In the genomic region with DNA sequence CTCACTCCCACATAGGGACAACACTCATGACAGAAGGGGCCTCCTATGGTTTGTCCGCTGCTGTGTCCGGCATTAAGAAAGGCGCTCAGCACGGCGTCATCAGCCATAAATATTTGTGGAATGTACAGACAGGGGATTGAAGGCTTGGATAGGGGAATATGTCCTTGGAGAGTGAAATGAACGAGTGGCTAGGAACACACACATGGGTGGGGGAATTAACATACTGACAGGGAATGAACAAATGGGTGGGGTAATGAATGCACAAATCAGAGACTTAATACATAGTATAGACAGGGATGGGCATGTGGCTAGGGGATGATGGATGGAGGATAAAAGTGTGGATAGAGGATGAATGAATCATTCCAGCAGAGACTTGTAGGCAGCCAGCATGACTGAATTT, we compare ENCODE assay signal across 22 cellular contexts.
DNase-seq lines count a peak whose midpoint lies in the region; ATAC-seq and TF ChIP-seq lines count a peak whose summit lies in the region.
"Had no signal": no experiment of that assay in that cellular context is flagged by ENCODE, and none has a peak within 500 bp of the region (broad histone marks: within the 10 kb centered on the region; RNA-seq: fewer than 3 reads in every experiment).

No MANE protein-coding gene starts in this region.

- no peaks in the 10 kb centered on the region for H3K9me3 Mint-ChIP-seq in effector memory CD8-positive, alpha-beta T cell
- H3K9me3 Mint-ChIP-seq: activated T-helper 2 cell treated with anti-CD3 and anti-CD28 coated beads, Interferon-gamma antibody, Interleukin-2, Interleukin-4, amounts not matched to agents 10 μg/mL and 5 μg/mL and 100 μg/mL, durations not matched to agents 14 hours and 24 hours and 36 hours had no signal

- H3F3A ChIP-seq in MM.1S (ENCODE audit: insufficient read depth, low read length): no peaks in the 10 kb centered on the region

- no peak overlapping the region for H2AFZ ChIP-seq in MM.1S (ENCODE audit: low read length)

- H3K27me3 ChIP-seq in cardiac muscle cell: no peaks in the 10 kb centered on the region
- no peaks in the 10 kb centered on the region for H3K27me3 ChIP-seq in heart right ventricle
- H3K27me3 ChIP-seq in foreskin keratinocyte: no peaks in the 10 kb centered on the region
- no peaks in the 10 kb centered on the region for H3K27me3 ChIP-seq in MM.1S (replicated peaks; ENCODE audit: insufficient read depth, low read length)
- H3K27me3 ChIP-seq: heart left ventricle, tibial nerve had no signal

- no peak overlapping the region for H3K9ac ChIP-seq in MM.1S (ENCODE audit: low read length)

- no peaks in the 10 kb centered on the region for H3K79me2 ChIP-seq in MM.1S (ENCODE audit: low read length)

- no peaks in the 10 kb centered on the region for H3K4me1 Mint-ChIP-seq in effector memory CD8-positive, alpha-beta T cell (ENCODE audit: low read depth in 2 of 2)

- H3K4me3 Mint-ChIP-seq in effector memory CD8-positive, alpha-beta T cell: no peak overlapping the region
- H3K4me3 Mint-ChIP-seq: H9 had no signal

- H3K9me3 ChIP-seq in cardiac muscle cell (ENCODE audit: low read depth) (no peaks in the 10 kb centered on the region), heart right ventricle (no peaks in the 10 kb centered on the region), MM.1S (replicated peaks; ENCODE audit: insufficient read depth, low read length) (no peaks in the 10 kb centered on the region)
- H3K9me3 ChIP-seq: heart left ventricle, tibial nerve had no signal

- peaks cover 3% of the 10 kb centered on the region for H3K36me3 Mint-ChIP-seq in effector memory CD8-positive, alpha-beta T cell (ENCODE audit: insufficient read depth)

- H3K36me3 ChIP-seq in cardiac muscle cell (no peaks in the 10 kb centered on the region), heart right ventricle (no peaks in the 10 kb centered on the region), MM.1S (replicated peaks; ENCODE audit: insufficient read depth, low read length) (no peaks in the 10 kb centered on the region)
- H3K36me3 ChIP-seq: heart left ventricle, tibial nerve had no signal

- peak overlapping the region; percentile 8 for H3K27ac ChIP-seq in cardiac muscle cell
- H3K27ac ChIP-seq in heart right ventricle: no peak overlapping the region
- H3K27ac ChIP-seq in foreskin keratinocyte: no peak overlapping the region
- H3K27ac ChIP-seq in MM.1S (ENCODE audit: low read length): no peak overlapping the region
- H3K27ac ChIP-seq: heart left ventricle, tibial nerve had no signal

- WGBS in heart right ventricle, 2 donors: 63 to 66% methylated on average over 6 of the region's 6 CpGs

- H4K20me1 ChIP-seq in MM.1S (ENCODE audit: insufficient read depth, low read length): no peaks in the 10 kb centered on the region

- H3K4me1 ChIP-seq in cardiac muscle cell (ENCODE audit: low read depth) (peaks cover 8% of the 10 kb centered on the region), heart right ventricle (no peaks in the 10 kb centered on the region), foreskin keratinocyte (peaks cover 9% of the 10 kb centered on the region), MM.1S (ENCODE audit: low read length) (no peaks in the 10 kb centered on the region)
- H3K4me1 ChIP-seq: heart left ventricle, tibial nerve had no signal

- no peak overlapping the region for H3K27ac Mint-ChIP-seq in effector memory CD8-positive, alpha-beta T cell
- H3K27ac Mint-ChIP-seq: activated T-helper 2 cell treated with anti-CD3 and anti-CD28 coated beads, Interferon-gamma antibody, Interleukin-2, Interleukin-4, amounts not matched to agents 10 μg/mL and 5 μg/mL and 100 μg/mL, durations not matched to agents 14 hours and 24 hours and 36 hours; H9 had no signal

- intact Hi-C loops in heart right ventricle (cut with DNase I): no loop called here

- peak; percentile 22 to 59 for DNase-seq in cardiac muscle cell (ENCODE audit: low read depth in 1 of 2, low spot score in 1 of 2)
- no peak for DNase-seq in heart right ventricle
- peak; percentile 21 for DNase-seq in amniotic epithelial cell (ENCODE audit: low read depth)
- DNase-seq in foreskin keratinocyte: peak; percentile 37 to 71
- no peak for DNase-seq in erythroblast (lab: John Stamatoyannopoulos, UW)
- DNase-seq in MM.1S: no peak
- no peak for DNase-seq in activated CD4-positive, alpha-beta T cell treated with anti-CD3 and anti-CD28 coated beads, Interleukin-2, amount 50 U/mL, for 48 hours
- no peak for DNase-seq in effector memory CD8-positive, alpha-beta T cell
- DNase-seq: 8988T; activated CD4-positive, alpha-beta T cell treated with anti-CD3 and anti-CD28 coated beads for 48 hours; C1 segment of cervical spinal cord; caudate nucleus; H9; heart left ventricle; NCI-H1930; NK-92 treated with Interleukin-12 subunit alpha and Interleukin-12 subunit beta, amount 100 ng/mL, for 24 hours; right cardiac atrium; stimulated activated naive CD4-positive, alpha-beta T cell had no signal

- TF ChIP-seq CTCF in cardiac muscle cell (IDR thresholded peaks at IDR 0.05; ENCODE audit: low read depth, low read length) (no peak), heart right ventricle (IDR thresholded peaks at IDR 0.05) (no peak), foreskin keratinocyte (conservative IDR thresholded peaks at IDR 0.05) (no peak), MM.1S (IDR thresholded peaks at IDR 0.05; ENCODE audit: low read length) (no peak)

- ATAC-seq in heart right ventricle (no peak), foreskin keratinocyte (peak; percentile 52)
- ATAC-seq in effector memory CD8-positive, alpha-beta T cell (replicated peaks): no peak
- ATAC-seq: esophagus mucosa, heart left ventricle, right cardiac atrium, Right ventricle myocardium inferior had no signal

- H3K4me2 ChIP-seq in MM.1S (ENCODE audit: low read depth, low read length): no peak overlapping the region

- peaks cover 0 to 20% of the 10 kb centered on the region in 2 donors for H3K27me3 Mint-ChIP-seq in effector memory CD8-positive, alpha-beta T cell

- H3K9me2 ChIP-seq in MM.1S (replicated peaks; ENCODE audit: insufficient read depth, low read length): no peaks in the 10 kb centered on the region

- no peak for TF ChIP-seq POLR2A in erythroblast (IDR thresholded peaks at IDR 0.05; ENCODE audit: low read length)

- H3K4me3 ChIP-seq in cardiac muscle cell: no peak overlapping the region
- H3K4me3 ChIP-seq in heart right ventricle: no peak overlapping the region
- no peak overlapping the region for H3K4me3 ChIP-seq in MM.1S (ENCODE audit: low read length)
- H3K4me3 ChIP-seq: heart left ventricle, tibial nerve had no signal

Comparison
In these comparisons a context has a peak if more than half of its experiments do, and no peak if none do; other contexts are left out.
1. DNase-seq: peak in cardiac muscle cell (2 of 2), amniotic epithelial cell (single experiment) and foreskin keratinocyte (2 of 2); none in heart right ventricle (0 of 2), erythroblast (0 of 2), MM.1S (single experiment), activated CD4-positive, alpha-beta T cell treated with anti-CD3 and anti-CD28 coated beads, Interleukin-2, amount 50 U/mL, for 48 hours (0 of 2) and effector memory CD8-positive, alpha-beta T cell (0 of 3).